Comparison of ENCODE assay signal across 11 cellular contexts in genomic region chr4:13481569-13481968, GRCh38. TPM values are rescaled to one million over a fixed set of nuclear protein-coding genes. Genes with fewer than 3 reads are reported as not detected.
DNase-seq lines count a peak whose midpoint lies in the region; ATAC-seq and TF ChIP-seq lines count a peak whose summit lies in the region.
"Had no signal": no experiment of that assay in that cellular context is flagged by ENCODE, and none has a peak within 500 bp of the region (broad histone marks: within the 10 kb centered on the region; RNA-seq: fewer than 3 reads in every experiment).

No MANE protein-coding gene starts in this region.

- H3K4me3 ChIP-seq in left ventricle myocardium inferior (peak overlapping the region; percentile 16), heart right ventricle (peak overlapping the region in 1 of 10 donors; percentile 17), SU-DHL-6 (ENCODE audit: insufficient read depth, low read length, poor library complexity, severe bottlenecking) (no peak overlapping the region), fibroblast of mammary gland (ENCODE audit: control insufficient read depth, low read depth, low read length) (no peak overlapping the region), gastroesophageal sphincter (no peak overlapping the region)
- H3K4me3 ChIP-seq: SJCRH30 had no signal

- no peak for ATAC-seq in heart right ventricle
- no peak for ATAC-seq in gastroesophageal sphincter

- H4K20me1 ChIP-seq in SU-DHL-6 (ENCODE audit: low read depth, low read length), result no peaks in the 10 kb centered on the region

- intact Hi-C loops in left ventricle myocardium inferior (cut with micrococcal nuclease), result no loop called here
- intact Hi-C loops in heart right ventricle (cut with DNase I), result loop anchor here in 4 of 10 donors (5.0 to 10.0 kb wide), 4 partner anchors 67 to 226 kb away; partner anchors contain the start of gene BOD1L1 (in 2 of the 4)

- peak overlapping the region; percentile 84 for H3K4me2 ChIP-seq in SU-DHL-6 (ENCODE audit: low read depth, low read length, poor library complexity, severe bottlenecking)

- peaks cover 81% of the 10 kb centered on the region for H3K4me1 ChIP-seq in left ventricle myocardium inferior
- peaks cover 0 to 62% (median 28%) of the 10 kb centered on the region in 9 donors for H3K4me1 ChIP-seq in heart right ventricle
- H3K4me1 ChIP-seq in gastroesophageal sphincter, result peaks cover 0 to 49% (median 6%) of the 10 kb centered on the region in 3 donors

- peaks cover 5% of the 10 kb centered on the region for H3K36me3 ChIP-seq in left ventricle myocardium inferior
- H3K36me3 ChIP-seq in heart right ventricle, result peaks cover 0 to 21% (median 0%) of the 10 kb centered on the region in 9 donors
- peaks cover 2% of the 10 kb centered on the region; the same call in 1 of the 2 replicates for H3K36me3 ChIP-seq in SU-DHL-6 (ENCODE audit: low read length)
- H3K36me3 ChIP-seq in gastroesophageal sphincter, result peaks cover 0 to 10% of the 10 kb centered on the region in 2 donors

- no peaks in the 10 kb centered on the region for H3F3A ChIP-seq in SU-DHL-6 (ENCODE audit: insufficient read depth)

- H3K9ac ChIP-seq in SU-DHL-6 (ENCODE audit: low read length), result no peak overlapping the region

- no peak for TF ChIP-seq EP300 in gastroesophageal sphincter (IDR thresholded peaks at IDR 0.05)

- H2AFZ ChIP-seq in SU-DHL-6 (ENCODE audit: low read depth, low read length, severe bottlenecking), result no peak overlapping the region

- H3K27ac ChIP-seq in left ventricle myocardium inferior (replicated peaks), result peak overlapping the region; percentile 38
- H3K27ac ChIP-seq in heart right ventricle, result peak overlapping the region in 5 of 10 donors; percentile 3 to 63 (median 42)
- H3K27ac ChIP-seq in SU-DHL-6 (ENCODE audit: low read depth, low read length), result no peak overlapping the region
- H3K27ac ChIP-seq in gastroesophageal sphincter, result no peak overlapping the region
- H3K27ac ChIP-seq: SJCRH30 had no signal

- WGBS in heart right ventricle, 2 donors, result 19% methylated on average over 1 of the region's 1 CpG
- WGBS in gastroesophageal sphincter (ENCODE audit: low coverage in 1 of 2), 2 donors, result 5 to 17% methylated on average over 1 of the region's 1 CpG

- H3K9me3 ChIP-seq in left ventricle myocardium inferior (replicated peaks) (no peaks in the 10 kb centered on the region), heart right ventricle (no peaks in the 10 kb centered on the region), SU-DHL-6 (ENCODE audit: insufficient read depth, low read length) (no peaks in the 10 kb centered on the region), gastroesophageal sphincter (no peaks in the 10 kb centered on the region)
- H3K9me3 ChIP-seq: SJCRH30 had no signal

- peaks cover 12% of the 10 kb centered on the region; the same call in 1 of the 2 replicates for H3K79me2 ChIP-seq in SU-DHL-6 (ENCODE audit: insufficient read depth, low read length)

- DNase-seq in left ventricle myocardium inferior (no peak), heart right ventricle (no peak), fibroblast of mammary gland (ENCODE audit: low read depth) (peak; percentile 63), retina (no peak), iPS-NIHi7 (ENCODE audit: extremely low spot score) (no peak)
- no peak for DNase-seq in activated effector memory CD4-positive, alpha-beta T cell treated with anti-CD3 and anti-CD28 coated beads, Interleukin-2, amount 50 U/mL, for 16 hours
- DNase-seq: islet precursor cell; stimulated activated CD4-positive, alpha-beta T cell treated with anti-CD3 and anti-CD28 coated beads, Interleukin-1b, Interleukin-23, amount 100 ng/mL, for 48 hours had no signal

- no peak for TF ChIP-seq POLR2A in gastroesophageal sphincter (IDR thresholded peaks at IDR 0.05)

- H3K27me3 ChIP-seq in left ventricle myocardium inferior (ENCODE audit: low read depth) (no peaks in the 10 kb centered on the region), heart right ventricle (peaks cover 0 to 5% (median 0%) of the 10 kb centered on the region in 7 donors), SU-DHL-6 (ENCODE audit: low read length) (no peaks in the 10 kb centered on the region), gastroesophageal sphincter (no peaks in the 10 kb centered on the region)
- H3K27me3 ChIP-seq: SJCRH30 had no signal

- no peak for TF ChIP-seq CTCF in left ventricle myocardium inferior (IDR thresholded peaks at IDR 0.05; ENCODE audit: borderline replicate concordance)
- TF ChIP-seq CTCF in heart right ventricle (IDR thresholded peaks at IDR 0.05), result no peak
- TF ChIP-seq CTCF in SU-DHL-6 (IDR thresholded peaks at IDR 0.05; ENCODE audit: insufficient read depth, low read length, poor library complexity, severe bottlenecking), result no peak
- no peak for TF ChIP-seq CTCF in fibroblast of mammary gland (conservative IDR thresholded peaks at IDR 0.05; ENCODE audit: control insufficient read depth, insufficient read depth, low read depth, low read length)
- no peak for TF ChIP-seq CTCF in gastroesophageal sphincter (IDR thresholded peaks at IDR 0.05)

- H3K9me2 ChIP-seq in SU-DHL-6 (replicated peaks; ENCODE audit: insufficient read depth, low read length), result no peaks in the 10 kb centered on the region

RNA-seq across cellular contexts. Expression of gene RAB28, which starts 2.6 kb away (rescaled TPM):
- total RNA-seq in left ventricle myocardium inferior, result 25.9 TPM
- 10 to 100 TPM; 13.5 to 27.5 (median 21.6) TPM for total RNA-seq in heart right ventricle
- polyA plus RNA-seq in heart right ventricle, result 10 to 100 TPM; 12.7 to 18.9 TPM
- total RNA-seq in gastroesophageal sphincter, result 10 to 100 TPM; 14.8 to 25.7 (median 18.3) TPM
